14 cellular contexts compared by ENCODE assay signal in genomic region chr12:78157199-78157598, GRCh38.
"Had no signal": no experiment of that assay in that cellular context is flagged by ENCODE, and none has a peak within 500 bp of the region (broad histone marks: within the 10 kb centered on the region; RNA-seq: fewer than 3 reads in every experiment).

No MANE protein-coding gene starts in this region.

- H3K4me3 Mint-ChIP-seq: activated CD4-positive, alpha-beta T cell treated with anti-CD3 and anti-CD28 coated beads, Interleukin-2, amount 10 ng/mL, durations not matched to agents 7 days and 5 days; activated naive CD4-positive, alpha-beta T cell treated with anti-CD3 and anti-CD28 coated beads, Interleukin-2, amount 10 ng/mL, durations not matched to agents 7 days and 5 days; immature natural killer cell; nephron; T-helper 1 cell treated with Interleukin-12 subunit alpha and Interleukin-12 subunit beta and Interleukin-4 antibody, amounts not matched to agents 30 μg/mL and 1 μg/mL, for 36 hours had no signal

- H3K4me1 Mint-ChIP-seq: activated CD4-positive, alpha-beta T cell treated with anti-CD3 and anti-CD28 coated beads, Interleukin-2, amount 10 ng/mL, durations not matched to agents 7 days and 5 days; activated naive CD4-positive, alpha-beta T cell treated with anti-CD3 and anti-CD28 coated beads, Interleukin-2, amount 10 ng/mL, durations not matched to agents 7 days and 5 days; immature natural killer cell had no signal

- H3K36me3 ChIP-seq: sigmoid colon, suprapubic skin had no signal

- H3K27ac Mint-ChIP-seq: activated CD4-positive, alpha-beta T cell treated with anti-CD3 and anti-CD28 coated beads, Interleukin-2, amount 10 ng/mL, durations not matched to agents 7 days and 5 days; activated naive CD4-positive, alpha-beta T cell treated with anti-CD3 and anti-CD28 coated beads, Interleukin-2, amount 10 ng/mL, durations not matched to agents 7 days and 5 days; immature natural killer cell; nephron; T-helper 1 cell treated with Interleukin-12 subunit alpha and Interleukin-12 subunit beta and Interleukin-4 antibody, amounts not matched to agents 30 μg/mL and 1 μg/mL, for 36 hours had no signal

- H3K9me3 Mint-ChIP-seq: activated naive CD4-positive, alpha-beta T cell treated with anti-CD3 and anti-CD28 coated beads, Interleukin-2, amount 10 ng/mL, durations not matched to agents 7 days and 5 days; T-helper 1 cell treated with Interleukin-12 subunit alpha and Interleukin-12 subunit beta and Interleukin-4 antibody, amounts not matched to agents 30 μg/mL and 1 μg/mL, for 36 hours had no signal

- H3K27me3 Mint-ChIP-seq: activated CD4-positive, alpha-beta T cell treated with anti-CD3 and anti-CD28 coated beads, Interleukin-2, amount 10 ng/mL, durations not matched to agents 7 days and 5 days; activated naive CD4-positive, alpha-beta T cell treated with anti-CD3 and anti-CD28 coated beads, Interleukin-2, amount 10 ng/mL, durations not matched to agents 7 days and 5 days had no signal

- H3K4me1 ChIP-seq: sigmoid colon, suprapubic skin had no signal

- H3K4me3 ChIP-seq: coronary artery, sigmoid colon, suprapubic skin had no signal

- H3K27ac ChIP-seq: coronary artery, epithelial cell of prostate, sigmoid colon, suprapubic skin had no signal

- DNase-seq: activated CD4-positive, alpha-beta T cell treated with anti-CD3 and anti-CD28 coated beads, Interleukin-2, amount 10 ng/mL, durations not matched to agents 7 days and 5 days; activated CD8-positive, alpha-beta memory T cell treated with anti-CD3 and anti-CD28 coated beads for 24 hours; activated naive CD4-positive, alpha-beta T cell treated with anti-CD3 and anti-CD28 coated beads, Interleukin-2, amount 10 ng/mL, durations not matched to agents 7 days and 5 days; central memory CD4-positive, alpha-beta T cell; effector CD4-positive, alpha-beta T cell; immature natural killer cell; sigmoid colon; stimulated activated CD4-positive, alpha-beta T cell treated with anti-CD3 and anti-CD28 coated beads, Interleukin-2, amount 100 ng/mL, for 48 hours; stimulated activated naive CD4-positive, alpha-beta T cell treated with Interleukin-2 at 50 U/mL for 16 hours had no signal

- H3K27me3 ChIP-seq: sigmoid colon, suprapubic skin had no signal

- H3K9me3 ChIP-seq: sigmoid colon, suprapubic skin had no signal

- H3K36me3 Mint-ChIP-seq: activated naive CD4-positive, alpha-beta T cell treated with anti-CD3 and anti-CD28 coated beads, Interleukin-2, amount 10 ng/mL, durations not matched to agents 7 days and 5 days; immature natural killer cell had no signal
